ENCODE assay signal across 1 cellular context in the genomic region with DNA sequence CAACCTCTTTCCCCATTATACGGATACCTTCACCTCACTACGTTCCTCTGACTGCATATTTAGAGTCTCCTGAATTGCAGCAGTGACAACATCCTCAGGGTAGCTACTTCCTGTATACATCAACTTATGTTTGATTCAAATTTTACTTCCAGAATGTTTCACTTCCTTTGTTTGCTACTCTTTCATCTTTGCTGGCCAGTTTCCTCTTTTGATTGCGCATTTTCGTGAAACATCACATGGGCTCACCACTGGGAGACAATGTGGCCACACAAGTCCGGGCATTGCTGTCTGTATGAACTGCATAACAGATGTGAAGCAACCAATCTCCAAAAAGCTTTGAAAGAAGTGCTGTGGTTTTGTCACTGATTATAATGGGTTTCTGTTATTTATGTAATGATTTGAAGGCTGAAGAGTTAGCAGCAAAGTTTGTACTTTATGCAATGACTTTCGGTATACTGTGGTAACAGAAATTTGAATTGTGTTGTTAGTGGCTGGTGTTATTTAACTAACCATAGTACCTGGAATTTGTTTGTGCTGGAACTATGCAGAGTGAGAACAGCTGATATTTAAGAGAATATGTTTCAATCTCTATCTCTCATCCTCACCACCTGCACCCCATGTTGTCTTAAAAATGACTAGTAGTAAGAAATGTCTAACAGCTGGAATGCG.
TF ChIP-seq lines count a peak whose summit lies in the region.

No MANE protein-coding gene starts in this region.

TF ChIP-seq in SK-N-SH treated with all-trans-retinoic acid at 6 μM for 48 hours, 23 proteins besides CTCF, POLR2A, EP300 and RAD21 (continued from another document):
- TF ChIP-seq, protein P1, sequence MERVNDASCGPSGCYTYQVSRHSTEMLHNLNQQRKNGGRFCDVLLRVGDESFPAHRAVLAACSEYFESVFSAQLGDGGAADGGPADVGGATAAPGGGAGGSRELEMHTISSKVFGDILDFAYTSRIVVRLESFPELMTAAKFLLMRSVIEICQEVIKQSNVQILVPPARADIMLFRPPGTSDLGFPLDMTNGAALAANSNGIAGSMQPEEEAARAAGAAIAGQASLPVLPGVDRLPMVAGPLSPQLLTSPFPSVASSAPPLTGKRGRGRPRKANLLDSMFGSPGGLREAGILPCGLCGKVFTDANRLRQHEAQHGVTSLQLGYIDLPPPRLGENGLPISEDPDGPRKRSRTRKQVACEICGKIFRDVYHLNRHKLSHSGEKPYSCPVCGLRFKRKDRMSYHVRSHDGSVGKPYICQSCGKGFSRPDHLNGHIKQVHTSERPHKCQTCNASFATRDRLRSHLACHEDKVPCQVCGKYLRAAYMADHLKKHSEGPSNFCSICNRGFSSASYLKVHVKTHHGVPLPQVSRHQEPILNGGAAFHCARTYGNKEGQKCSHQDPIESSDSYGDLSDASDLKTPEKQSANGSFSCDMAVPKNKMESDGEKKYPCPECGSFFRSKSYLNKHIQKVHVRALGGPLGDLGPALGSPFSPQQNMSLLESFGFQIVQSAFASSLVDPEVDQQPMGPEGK (CRISPR knock-in tag; IDR thresholded peaks at IDR 0.05; ENCODE audit: borderline replicate concordance), result no peak
